12 cellular contexts compared by ENCODE assay signal in the genomic region with DNA sequence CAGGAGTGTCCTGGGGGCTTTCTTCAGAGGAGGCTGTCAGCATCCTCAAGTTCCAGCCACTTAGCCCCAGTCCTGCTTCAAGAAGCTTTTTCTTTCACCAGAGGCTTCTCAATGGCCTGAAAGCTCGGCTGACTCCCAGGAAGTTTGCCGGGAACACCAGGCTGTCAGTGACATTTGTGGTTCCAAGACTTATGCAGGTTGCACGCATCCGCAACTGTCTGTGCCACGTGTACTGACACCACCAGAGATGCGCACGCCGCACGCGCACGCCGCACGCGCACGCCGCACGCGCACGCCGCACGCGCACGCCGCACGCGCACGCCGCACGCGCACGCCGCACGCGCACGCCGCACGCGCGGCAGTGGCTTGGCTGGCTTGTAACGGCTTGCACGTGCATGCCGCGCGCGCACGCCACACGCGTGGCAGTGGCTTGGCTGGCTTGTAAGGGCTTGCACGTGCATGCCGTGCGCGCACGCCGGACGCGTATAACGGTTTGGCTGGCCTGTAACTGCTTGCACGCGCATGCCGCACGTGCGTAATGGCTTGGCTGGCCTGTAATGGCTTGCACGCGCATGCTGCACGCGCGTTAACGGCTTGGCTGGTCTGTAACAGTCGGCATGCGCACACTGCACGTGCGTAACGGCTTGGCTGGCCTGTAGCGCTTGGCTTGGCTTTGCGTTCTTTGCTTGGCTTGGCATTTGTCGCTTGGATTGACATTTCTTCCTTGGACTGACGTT. TPM values are rescaled to one million over a fixed set of nuclear protein-coding genes. Genes with fewer than 3 reads are reported as not detected.
"Had no signal": no experiment of that assay in that cellular context is flagged by ENCODE, and none has a peak within 500 bp of the region (broad histone marks: within the 10 kb centered on the region; RNA-seq: fewer than 3 reads in every experiment).

No MANE protein-coding gene starts in this region.

RNA-seq across cellular contexts. Expression of a gene that starts 0.6 kb away (rescaled TPM):
- total RNA-seq: activated CD4-positive, alpha-beta memory T cell treated with anti-CD3 and anti-CD28 coated beads, Interleukin-2, amount 10 ng/mL, durations not matched to agents 7 days and 5 days; activated CD8-positive, alpha-beta memory T cell treated with anti-CD3 and anti-CD28 coated beads, Interleukin-2, amount 10 ng/mL, durations not matched to agents 7 days and 5 days; activated naive CD8-positive, alpha-beta T cell treated with anti-CD3 and anti-CD28 coated beads, Interleukin-2, amount 10 ng/mL, durations not matched to agents 7 days and 5 days; activated T-helper 17 cell treated with anti-CD3 and anti-CD28 coated beads, Interleukin-2, amount 50 U/mL, for 72 hours; body of pancreas; left lung; mucosa of gallbladder; naive thymus-derived CD4-positive, alpha-beta T cell; renal cortical epithelial cell; skeletal muscle tissue; stomach; thoracic aorta had no signal
- polyA plus RNA-seq: naive thymus-derived CD4-positive, alpha-beta T cell; stomach had no signal
